11 cellular contexts compared by ENCODE assay signal in genomic region chr1:47444317-47444577, GRCh38. TPM values are rescaled to one million over a fixed set of nuclear protein-coding genes. Genes with fewer than 3 reads are reported as not detected.
DNase-seq lines count a peak whose midpoint lies in the region; ATAC-seq, FAIRE-seq and TF ChIP-seq lines count a peak whose summit lies in the region.
"Had no signal": no experiment of that assay in that cellular context is flagged by ENCODE, and none has a peak within 500 bp of the region (broad histone marks: within the 10 kb centered on the region; RNA-seq: fewer than 3 reads in every experiment).

No MANE protein-coding gene starts in this region.

- H3K4me3 Mint-ChIP-seq in activated CD4-positive, alpha-beta T cell treated with anti-CD3 and anti-CD28 coated beads, Interleukin-2, amount 10 ng/mL, durations not matched to agents 7 days and 5 days = peak overlapping the region; percentile 35
- peak overlapping the region; percentile 50 for H3K4me3 Mint-ChIP-seq in activated T-helper 2 cell treated with anti-CD3 and anti-CD28 coated beads, Interferon-gamma antibody, Interleukin-2, Interleukin-4, amounts not matched to agents 10 μg/mL and 5 μg/mL and 100 μg/mL, durations not matched to agents 14 hours and 24 hours and 36 hours (ENCODE audit: low read depth)
- peak overlapping the region; percentile 72 for H3K4me3 Mint-ChIP-seq in stimulated activated naive CD8-positive, alpha-beta T cell treated with anti-CD3 and anti-CD28 coated beads, Interleukin-15, Interleukin-2, amounts not matched to agents 100 ng/mL and 50 ng/mL, for 24 hours

- no peak overlapping the region for H3K27ac ChIP-seq in keratinocyte (ENCODE audit: control insufficient read depth, insufficient read depth, low read length)
- no peak overlapping the region for H3K27ac ChIP-seq in PC-3 (ENCODE audit: low read length)

- intact Hi-C loops in activated T-helper 2 cell treated with anti-CD3 and anti-CD28 coated beads, Interferon-gamma antibody, Interleukin-2, Interleukin-4, amounts not matched to agents 10 μg/mL and 5 μg/mL and 100 μg/mL, durations not matched to agents 14 hours and 24 hours and 36 hours (cut with micrococcal nuclease) = loop anchor here (2.0 kb wide), 3 partner anchors 27 to 265 kb away; partner anchors contain the start of gene FOXE3
- intact Hi-C loops in PC-3 (cut with micrococcal nuclease) = no loop called here

- POLR2A ChIA-PET in activated CD4-positive, alpha-beta T cell treated with anti-CD3 and anti-CD28 coated beads, Interleukin-2, amount 10 ng/mL, durations not matched to agents 7 days and 5 days (lab: Charles Lee) = no interaction called here
- POLR2A ChIA-PET in PC-3 (lab: Charles Lee; ENCODE audit: unreplicated experiment) = no interaction called here

- peak overlapping the region; percentile 67 for H3K4me2 ChIP-seq in keratinocyte (ENCODE audit: control insufficient read depth, extremely low read depth, insufficient read depth, low read depth, low read length)
- H3K4me2 ChIP-seq in PC-3 (ENCODE audit: low read length) = no peak overlapping the region

- no peak for FAIRE-seq in keratinocyte (lab: Jason Lieb, UNC)

- H3K4me3 ChIP-seq in keratinocyte (ENCODE audit: control insufficient read depth in 2 of 3, extremely low read depth in 1 of 3, insufficient read depth in 2 of 3, low read depth in 1 of 3, low read length in 3 of 3) (peak overlapping the region in 1 of 3 experiments; percentile 54), PC-3 (ENCODE audit: low read length) (no peak overlapping the region)
- H3K4me3 ChIP-seq: lung had no signal

- peaks cover 8% of the 10 kb centered on the region for H3K4me1 ChIP-seq in keratinocyte (ENCODE audit: control insufficient read depth, extremely low read depth, insufficient read depth, low read length)
- H3K4me1 ChIP-seq in PC-3 (ENCODE audit: insufficient read depth, low read length) = no peaks in the 10 kb centered on the region

- BruUV-seq in PC-3 (replicated peaks; lab: Mats Ljungman, UMichigan) = no TSS peak

- CTCF ChIA-PET in activated CD4-positive, alpha-beta T cell treated with anti-CD3 and anti-CD28 coated beads, Interleukin-2, amount 10 ng/mL, durations not matched to agents 7 days and 5 days (lab: Charles Lee) = interaction anchor here (0.7 to 1.1 kb wide), 3 partner anchors 8 to 59 kb away, joined by 4 to 5 read pairs (median 5); no protein-coding TSS in a partner anchor
- CTCF ChIA-PET in PC-3 (lab: Charles Lee) = no interaction called here

- H4K20me1 ChIP-seq in keratinocyte (ENCODE audit: control insufficient read depth, extremely low read depth, insufficient read depth, low read length) (peaks cover 8% of the 10 kb centered on the region), PC-3 (ENCODE audit: low read length) (no peaks in the 10 kb centered on the region)

- no peak for ATAC-seq in PC-3

- H3K27me3 ChIP-seq in keratinocyte (ENCODE audit: control insufficient read depth, extremely low read depth, insufficient read depth, low read length) = peaks cover 99% of the 10 kb centered on the region
- peaks cover 25% of the 10 kb centered on the region for H3K27me3 ChIP-seq in PC-3 (ENCODE audit: low read length)

- H3K9me2 ChIP-seq in PC-3 (replicated peaks; ENCODE audit: low read length) = no peaks in the 10 kb centered on the region

- H3K36me3 Mint-ChIP-seq in activated CD4-positive, alpha-beta T cell treated with anti-CD3 and anti-CD28 coated beads, Interleukin-2, amount 10 ng/mL, durations not matched to agents 7 days and 5 days (ENCODE audit: low read depth) = no peaks in the 10 kb centered on the region
- no peaks in the 10 kb centered on the region for H3K36me3 Mint-ChIP-seq in activated T-helper 2 cell treated with anti-CD3 and anti-CD28 coated beads, Interferon-gamma antibody, Interleukin-2, Interleukin-4, amounts not matched to agents 10 μg/mL and 5 μg/mL and 100 μg/mL, durations not matched to agents 14 hours and 24 hours and 36 hours (ENCODE audit: low read depth)
- no peaks in the 10 kb centered on the region for H3K36me3 Mint-ChIP-seq in stimulated activated naive CD8-positive, alpha-beta T cell treated with anti-CD3 and anti-CD28 coated beads, Interleukin-15, Interleukin-2, amounts not matched to agents 100 ng/mL and 50 ng/mL, for 24 hours (ENCODE audit: low read depth)

- no peaks in the 10 kb centered on the region for H3K9me3 ChIP-seq in keratinocyte (ENCODE audit: control insufficient read depth, low read depth, low read length)
- H3K9me3 ChIP-seq in PC-3 (ENCODE audit: low read length) = no peaks in the 10 kb centered on the region

- peak overlapping the region; percentile 69 for H3K27ac Mint-ChIP-seq in activated CD4-positive, alpha-beta T cell treated with anti-CD3 and anti-CD28 coated beads, Interleukin-2, amount 10 ng/mL, durations not matched to agents 7 days and 5 days
- H3K27ac Mint-ChIP-seq in activated T-helper 2 cell treated with anti-CD3 and anti-CD28 coated beads, Interferon-gamma antibody, Interleukin-2, Interleukin-4, amounts not matched to agents 10 μg/mL and 5 μg/mL and 100 μg/mL, durations not matched to agents 14 hours and 24 hours and 36 hours = peak overlapping the region; percentile 2
- peak overlapping the region; percentile 15 for H3K27ac Mint-ChIP-seq in stimulated activated naive CD8-positive, alpha-beta T cell treated with anti-CD3 and anti-CD28 coated beads, Interleukin-15, Interleukin-2, amounts not matched to agents 100 ng/mL and 50 ng/mL, for 24 hours

- H3K27me3 Mint-ChIP-seq in activated CD4-positive, alpha-beta T cell treated with anti-CD3 and anti-CD28 coated beads, Interleukin-2, amount 10 ng/mL, durations not matched to agents 7 days and 5 days = peaks cover 15% of the 10 kb centered on the region
- H3K27me3 Mint-ChIP-seq in activated T-helper 2 cell treated with anti-CD3 and anti-CD28 coated beads, Interferon-gamma antibody, Interleukin-2, Interleukin-4, amounts not matched to agents 10 μg/mL and 5 μg/mL and 100 μg/mL, durations not matched to agents 14 hours and 24 hours and 36 hours (ENCODE audit: low read depth) = peaks cover 44% of the 10 kb centered on the region
- H3K27me3 Mint-ChIP-seq in stimulated activated naive CD8-positive, alpha-beta T cell treated with anti-CD3 and anti-CD28 coated beads, Interleukin-15, Interleukin-2, amounts not matched to agents 100 ng/mL and 50 ng/mL, for 24 hours = no peaks in the 10 kb centered on the region

- H3K36me3 ChIP-seq in keratinocyte (ENCODE audit: control insufficient read depth in 2 of 2, extremely low read depth in 1 of 2, insufficient read depth in 2 of 2, low read length in 2 of 2) (no peaks in the 10 kb centered on the region), PC-3 (ENCODE audit: low read depth, low read length) (no peaks in the 10 kb centered on the region)

- no peaks in the 10 kb centered on the region for H3F3A ChIP-seq in PC-3 (ENCODE audit: low read length, unreplicated experiment)

- no peak overlapping the region for H2AFZ ChIP-seq in keratinocyte (ENCODE audit: control insufficient read depth, low read length)
- H2AFZ ChIP-seq in PC-3 (ENCODE audit: low read length) = no peak overlapping the region

- no peaks in the 10 kb centered on the region for H3K9me3 Mint-ChIP-seq in activated CD4-positive, alpha-beta T cell treated with anti-CD3 and anti-CD28 coated beads, Interleukin-2, amount 10 ng/mL, durations not matched to agents 7 days and 5 days
- no peaks in the 10 kb centered on the region for H3K9me3 Mint-ChIP-seq in activated T-helper 2 cell treated with anti-CD3 and anti-CD28 coated beads, Interferon-gamma antibody, Interleukin-2, Interleukin-4, amounts not matched to agents 10 μg/mL and 5 μg/mL and 100 μg/mL, durations not matched to agents 14 hours and 24 hours and 36 hours
- H3K9me3 Mint-ChIP-seq in stimulated activated naive CD8-positive, alpha-beta T cell treated with anti-CD3 and anti-CD28 coated beads, Interleukin-15, Interleukin-2, amounts not matched to agents 100 ng/mL and 50 ng/mL, for 24 hours = no peaks in the 10 kb centered on the region

- no peaks in the 10 kb centered on the region for H3K79me2 ChIP-seq in keratinocyte (ENCODE audit: control insufficient read depth, insufficient read depth, low read length)
- no peaks in the 10 kb centered on the region for H3K79me2 ChIP-seq in PC-3 (ENCODE audit: low read length)

- TF ChIP-seq CTCF in keratinocyte (optimal IDR thresholded peaks at IDR 0.05 in 1 of 3, IDR thresholded peaks at IDR 0.05 in 1 of 3, conservative IDR thresholded peaks at IDR 0.05 in 1 of 3; ENCODE audit: extremely low read depth in 1 of 3, insufficient read depth in 2 of 3, low read length in 3 of 3) (no peak), PC-3 (conservative IDR thresholded peaks at IDR 0.05; ENCODE audit: low read depth, low read length) (no peak)

- H3K9me1 ChIP-seq in keratinocyte (ENCODE audit: control insufficient read depth, extremely low read depth, insufficient read depth, low read length) = no peaks in the 10 kb centered on the region

- H3K9ac ChIP-seq in keratinocyte (ENCODE audit: control insufficient read depth, extremely low read depth, insufficient read depth, low read length) = no peak overlapping the region
- H3K9ac ChIP-seq in PC-3 (ENCODE audit: low read length) = no peak overlapping the region

- DNase-seq in activated CD4-positive, alpha-beta T cell treated with anti-CD3 and anti-CD28 coated beads, Interleukin-2, amount 10 ng/mL, durations not matched to agents 7 days and 5 days = no peak
- no peak for DNase-seq in activated CD4-positive, alpha-beta T cell treated with anti-CD3 and anti-CD28 coated beads, Interleukin-2, amount 50 U/mL, for 1 hour
- DNase-seq in activated T-helper 2 cell treated with anti-CD3 and anti-CD28 coated beads, Interferon-gamma antibody, Interleukin-2, Interleukin-4, amounts not matched to agents 10 μg/mL and 5 μg/mL and 100 μg/mL, durations not matched to agents 14 hours and 24 hours and 36 hours (ENCODE audit: low spot score) = no peak
- DNase-seq in keratinocyte (ENCODE audit: low read depth, low spot score) (no peak), DMS153 treated with DMSO at 0.1 percent for 48 hours (lab: John Stamatoyannopoulos, UW; ENCODE audit: unreplicated experiment) (no peak), PC-3 (no peak), DMS 273 treated with DMSO at 0.1 percent for 48 hours (lab: John Stamatoyannopoulos, UW) (no peak)
- DNase-seq: anterior cingulate cortex, NCI-H146 had no signal

- dilution Hi-C loops in keratinocyte (cut with MboI; ENCODE audit: extremely low pct_ligation_motif_present, low sequenced_read_pairs) = no loop called here

- H3K4me1 Mint-ChIP-seq in activated CD4-positive, alpha-beta T cell treated with anti-CD3 and anti-CD28 coated beads, Interleukin-2, amount 10 ng/mL, durations not matched to agents 7 days and 5 days = peaks cover 20% of the 10 kb centered on the region
- H3K4me1 Mint-ChIP-seq in activated T-helper 2 cell treated with anti-CD3 and anti-CD28 coated beads, Interferon-gamma antibody, Interleukin-2, Interleukin-4, amounts not matched to agents 10 μg/mL and 5 μg/mL and 100 μg/mL, durations not matched to agents 14 hours and 24 hours and 36 hours (ENCODE audit: low read depth) = peaks cover 13% of the 10 kb centered on the region
- peaks cover 24% of the 10 kb centered on the region for H3K4me1 Mint-ChIP-seq in stimulated activated naive CD8-positive, alpha-beta T cell treated with anti-CD3 and anti-CD28 coated beads, Interleukin-15, Interleukin-2, amounts not matched to agents 100 ng/mL and 50 ng/mL, for 24 hours (ENCODE audit: low read depth)

RNA-seq across cellular contexts. Expression of gene FOXD2, which starts 6.4 kb away (rescaled TPM):
- under 1 TPM; 0.15 to 0.20 TPM for total RNA-seq in activated CD4-positive, alpha-beta T cell treated with anti-CD3 and anti-CD28 coated beads, Interleukin-2, amount 10 ng/mL, durations not matched to agents 7 days and 5 days
- 0.11 and 0.18 TPM in 2 replicates for total RNA-seq in activated T-helper 2 cell treated with anti-CD3 and anti-CD28 coated beads, Interferon-gamma antibody, Interleukin-2, Interleukin-4, amounts not matched to agents 10 μg/mL and 5 μg/mL and 100 μg/mL, durations not matched to agents 14 hours and 24 hours and 36 hours
- 0.01 to 0.05 TPM (median 0.04 TPM) in 3 replicates for polyA plus RNA-seq in keratinocyte
- not detected for polyA plus RNA-seq in keratinocyte (2011; ENCODE audit: low read depth)
- polyA plus RNA-seq in keratinocyte (2011; cell fraction: cytosol; rRNA removed) = 0.04 TPM in 1 of 2 replicates, not detected in the other
- polyA plus RNA-seq in keratinocyte (2011; cell fraction: nucleus; rRNA removed) = 0.05 and 0.07 TPM in 2 replicates
- 0.07 and 0.09 TPM in 2 replicates for polyA plus RNA-seq in keratinocyte (2012; ENCODE audit: low replicate concordance)
- 0.16 TPM in 1 of 3 replicates, not detected in the others for polyA minus RNA-seq in keratinocyte
- not detected for polyA minus RNA-seq in keratinocyte (2011; cell fraction: cytosol; rRNA and poly(A)+ RNA removed)
- 0.11 TPM in 1 of 2 replicates, not detected in the other for polyA minus RNA-seq in keratinocyte (2011; cell fraction: nucleus; rRNA and poly(A)+ RNA removed)
- 0.80 and 0.86 TPM in 2 replicates for total RNA-seq in PC-3 (2014; rRNA removed)

RNA-seq across cellular contexts. Expression of gene FOXE3, which starts 28.2 kb away (rescaled TPM):
- total RNA-seq in activated CD4-positive, alpha-beta T cell treated with anti-CD3 and anti-CD28 coated beads, Interleukin-2, amount 10 ng/mL, durations not matched to agents 7 days and 5 days = not detected
- not detected in 2 replicates for total RNA-seq in activated T-helper 2 cell treated with anti-CD3 and anti-CD28 coated beads, Interferon-gamma antibody, Interleukin-2, Interleukin-4, amounts not matched to agents 10 μg/mL and 5 μg/mL and 100 μg/mL, durations not matched to agents 14 hours and 24 hours and 36 hours
- polyA plus RNA-seq in keratinocyte = 0.03 TPM in 1 of 3 replicates, not detected in the others
- not detected for polyA plus RNA-seq in keratinocyte (2011; ENCODE audit: low read depth)
- polyA plus RNA-seq in keratinocyte (2011; cell fraction: cytosol; rRNA removed) = not detected in 2 replicates
- not detected in 2 replicates for polyA plus RNA-seq in keratinocyte (2011; cell fraction: nucleus; rRNA removed)
- 0.10 TPM in 1 of 2 replicates, not detected in the other for polyA plus RNA-seq in keratinocyte (2012; ENCODE audit: low replicate concordance)
- not detected in 3 replicates for polyA minus RNA-seq in keratinocyte
- not detected for polyA minus RNA-seq in keratinocyte (2011; cell fraction: cytosol; rRNA and poly(A)+ RNA removed)
- polyA minus RNA-seq in keratinocyte (2011; cell fraction: nucleus; rRNA and poly(A)+ RNA removed) = not detected in 2 replicates
- not detected in 2 replicates for total RNA-seq in PC-3 (2014; rRNA removed)
- total RNA-seq: lung had no signal

Comparison
In these comparisons a context has a peak if more than half of its experiments do, and no peak if none do; other contexts are left out.
1. H3K27ac Mint-ChIP-seq: peak in every context shown above with its lines; median percentile 69 in activated CD4-positive, alpha-beta T cell treated with anti-CD3 and anti-CD28 coated beads, Interleukin-2, amount 10 ng/mL, durations not matched to agents 7 days and 5 days; 15 in stimulated activated naive CD8-positive, alpha-beta T cell treated with anti-CD3 and anti-CD28 coated beads, Interleukin-15, Interleukin-2, amounts not matched to agents 100 ng/mL and 50 ng/mL, for 24 hours; 2 in activated T-helper 2 cell treated with anti-CD3 and anti-CD28 coated beads, Interferon-gamma antibody, Interleukin-2, Interleukin-4, amounts not matched to agents 10 μg/mL and 5 μg/mL and 100 μg/mL, durations not matched to agents 14 hours and 24 hours and 36 hours.